Comparison of ENCODE assay signal across 8 cellular contexts in genomic region chr7:138008588-138009349, GRCh38. TPM values are rescaled to one million over a fixed set of nuclear protein-coding genes. Genes with fewer than 3 reads are reported as not detected.
DNase-seq lines count a peak whose midpoint lies in the region; ATAC-seq and TF ChIP-seq lines count a peak whose summit lies in the region.

No MANE protein-coding gene starts in this region.

- H3K27me3 ChIP-seq in gastroesophageal sphincter (no peaks in the 10 kb centered on the region), parathyroid adenoma (ENCODE audit: control insufficient read depth, insufficient read depth, low read length) (no peaks in the 10 kb centered on the region)

- intact Hi-C loops in Right ventricle myocardium inferior (cut with DNase I), result loop anchor here (1.0 to 5.0 kb wide), 3 partner anchors 105 to 729 kb away; no protein-coding TSS in a partner anchor
- intact Hi-C loops in cardiac septum (cut with DNase I), result loop anchor here (1.0 to 5.0 kb wide), 2 partner anchors 105 to 351 kb away; no protein-coding TSS in a partner anchor

- TF ChIP-seq POLR2A in gastroesophageal sphincter (IDR thresholded peaks at IDR 0.05), result no peak

- no peak overlapping the region for H3K4me3 ChIP-seq in gastroesophageal sphincter
- H3K4me3 ChIP-seq in parathyroid adenoma (ENCODE audit: low read depth, low read length), result no peak overlapping the region

- no peak for DNase-seq in Right ventricle myocardium inferior (ENCODE audit: missing footprints)
- DNase-seq in cardiac septum (ENCODE audit: low spot score), result no peak
- peak; percentile 71 to 80 for DNase-seq in NCI-H526 (lab: John Stamatoyannopoulos, UW)
- DNase-seq in activated T-cell treated with anti-CD3 and anti-CD28 coated beads, Interleukin-2, amount 50 U/mL, for 1 hour, result peak; percentile 34

- H3K9me3 ChIP-seq in gastroesophageal sphincter, result no peaks in the 10 kb centered on the region
- H3K9me3 ChIP-seq in parathyroid adenoma (ENCODE audit: control insufficient read depth, low read length), result no peaks in the 10 kb centered on the region

- peak; percentile 56 for ATAC-seq in Right ventricle myocardium inferior
- ATAC-seq in HG03066 (IDR thresholded peaks at IDR 0.05; ENCODE audit: low read depth, unreplicated experiment), result peak; percentile 60
- peak; percentile 55 for ATAC-seq in gastroesophageal sphincter
- no peak for ATAC-seq in GM21529 (IDR thresholded peaks at IDR 0.05; ENCODE audit: unreplicated experiment)

- no peak overlapping the region for H3K4me2 ChIP-seq in parathyroid adenoma (ENCODE audit: low read length)

- WGBS in gastroesophageal sphincter (ENCODE audit: low coverage in 1 of 2), 2 donors, result 19 to 20% methylated on average over 10 to 11 of the region's 17 CpGs

- H3K4me1 ChIP-seq in gastroesophageal sphincter (peaks cover 0 to 4% (median 3%) of the 10 kb centered on the region in 3 donors), parathyroid adenoma (no peaks in the 10 kb centered on the region)

- TF ChIP-seq EP300 in gastroesophageal sphincter (IDR thresholded peaks at IDR 0.05), result no peak

- no peak overlapping the region for H3K9ac ChIP-seq in parathyroid adenoma

- no peak overlapping the region for H3K27ac ChIP-seq in gastroesophageal sphincter
- H3K27ac ChIP-seq in parathyroid adenoma, result no peak overlapping the region

- no peaks in the 10 kb centered on the region for H3K36me3 ChIP-seq in gastroesophageal sphincter
- H3K36me3 ChIP-seq in parathyroid adenoma (ENCODE audit: control insufficient read depth, insufficient read depth, low read length), result no peaks in the 10 kb centered on the region

- no peaks in the 10 kb centered on the region for H3K79me2 ChIP-seq in parathyroid adenoma

- TF ChIP-seq CTCF in gastroesophageal sphincter (IDR thresholded peaks at IDR 0.05), result peak; percentile 91 to 93 (median 92)
- peak; percentile 95 for TF ChIP-seq CTCF in parathyroid adenoma (IDR thresholded peaks at IDR 0.05)

- H2AFZ ChIP-seq in parathyroid adenoma, result peak overlapping the region; percentile 77

RNA-seq across cellular contexts. Expression of gene CREB3L2, which starts 6.9 kb away (rescaled TPM):
- total RNA-seq in Right ventricle myocardium inferior (19.3 TPM), cardiac septum (30.1 TPM), gastroesophageal sphincter (10 to 100 TPM; 33.1 to 59.1 (median 43.3) TPM)

Comparison
In these comparisons a context has a peak if more than half of its experiments do, and no peak if none do; other contexts are left out.
1. DNase-seq: peak in NCI-H526 (2 of 2) and activated T-cell treated with anti-CD3 and anti-CD28 coated beads, Interleukin-2, amount 50 U/mL, for 1 hour (single experiment); none in Right ventricle myocardium inferior (single experiment) and cardiac septum (single experiment).